Comparison of ENCODE assay signal across 1 cellular context in genomic region chr15:99386429-99386828, GRCh38.
TF ChIP-seq lines count a peak whose summit lies in the region.

No MANE protein-coding gene starts in this region.

TF ChIP-seq in IMR-90, 13 proteins besides CTCF, POLR2A, EP300 and RAD21 (continued from another document):
- TF ChIP-seq USF2 (IDR thresholded peaks at IDR 0.05; ENCODE audit: low read depth, low read length) (no peak), NFE2L2 (IDR thresholded peaks at IDR 0.05; ENCODE audit: low read depth, low read length) (no peak)
